Comparison of ENCODE assay signal across 8 cellular contexts in the genomic region with DNA sequence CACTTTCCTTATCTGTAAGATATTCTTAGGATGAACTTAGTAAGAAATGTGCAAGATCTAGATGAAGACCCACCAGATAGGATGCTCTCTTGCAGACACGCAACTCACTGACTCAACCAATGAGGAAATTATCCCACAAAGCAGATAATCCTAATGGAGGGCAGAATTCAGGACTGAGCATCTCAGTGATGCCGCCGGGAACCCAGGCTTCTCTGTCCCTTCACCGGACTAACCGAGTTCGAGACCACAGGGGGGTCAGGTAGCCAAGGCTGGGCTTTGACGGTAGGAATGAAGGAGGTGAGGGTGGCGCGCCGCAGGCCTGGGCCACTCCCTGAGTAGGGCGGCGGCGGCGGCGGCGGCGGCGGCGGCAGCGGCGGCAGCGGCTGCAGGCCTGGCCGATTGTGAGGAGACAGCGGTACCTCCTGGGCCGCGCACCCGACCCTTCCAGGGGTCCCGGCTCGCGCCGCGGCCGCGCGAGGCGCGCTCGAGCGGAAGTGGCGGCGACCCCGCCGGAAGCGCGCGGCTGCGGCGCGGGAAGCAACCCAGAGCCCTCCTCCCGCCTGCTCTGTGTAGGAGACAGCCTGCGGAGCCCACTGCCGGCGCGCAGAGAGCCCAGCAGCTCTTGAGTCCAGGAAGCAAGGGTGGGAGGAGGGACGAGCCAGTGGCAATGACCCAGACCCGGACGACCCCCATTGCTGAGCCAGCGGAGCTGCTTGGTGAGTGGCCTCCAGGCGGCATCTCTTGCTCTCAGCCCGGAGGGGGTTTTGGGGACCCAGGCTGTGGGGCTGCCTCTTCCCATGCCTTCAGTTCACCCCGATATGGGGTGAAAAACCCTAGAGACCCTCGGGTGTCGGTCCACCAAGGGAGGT. TPM values are rescaled to one million over a fixed set of nuclear protein-coding genes. Genes with fewer than 3 reads are reported as not detected.
DNase-seq lines count a peak whose midpoint lies in the region; ATAC-seq, FAIRE-seq and TF ChIP-seq lines count a peak whose summit lies in the region.

A gene with protein sequence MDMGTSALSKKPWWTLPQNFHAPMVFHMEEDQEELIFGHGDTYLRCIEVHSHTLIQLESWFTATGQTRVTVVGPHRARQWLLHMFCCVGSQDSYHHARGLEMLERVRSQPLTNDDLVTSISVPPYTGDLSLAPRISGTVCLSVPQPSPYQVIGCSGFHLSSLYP (minus strand): TSS at position 496 of the 869 bp plus-strand sequence. CDS start 20,679 bp downstream, outside the sequence.

- CTCF ChIA-PET in endothelial cell of umbilical vein (lab: Charles Lee) = interaction anchor here (1.0 to 1.1 kb wide), 4 partner anchors 20 to 64 kb away, joined by 3 to 4 read pairs (median 4); no protein-coding TSS in a partner anchor

- H4K20me1 ChIP-seq in endothelial cell of umbilical vein (replicated peaks; ENCODE audit: control insufficient read depth, extremely low read depth, insufficient read depth, low read length) = no peaks in the 10 kb centered on the region

- H3K27me3 ChIP-seq in endothelial cell of umbilical vein (ENCODE audit: control insufficient read depth in 2 of 2, insufficient read depth in 2 of 2, low read length in 2 of 2) (no peaks in the 10 kb centered on the region), mucosa of stomach (ENCODE audit: control insufficient read depth, insufficient read depth, low read length) (no peaks in the 10 kb centered on the region)

- peak within 1 kb of the TSS; percentile 12 for H3K27ac ChIP-seq in endothelial cell of umbilical vein (ENCODE audit: insufficient read depth, low read depth, low read length)

- H3K4me1 ChIP-seq in endothelial cell of umbilical vein (ENCODE audit: control insufficient read depth, extremely low read depth, insufficient read depth, low read length) (peaks cover 15% of the 10 kb centered on the region), mucosa of stomach (ENCODE audit: control insufficient read depth, insufficient read depth, low read length) (peaks cover 9% of the 10 kb centered on the region)

- H3K36me3 ChIP-seq in endothelial cell of umbilical vein (ENCODE audit: control insufficient read depth in 2 of 2, extremely low read depth in 1 of 2, insufficient read depth in 2 of 2, low read length in 2 of 2) (no peaks in the 10 kb centered on the region), mucosa of stomach (ENCODE audit: control insufficient read depth, insufficient read depth, low read length) (no peaks in the 10 kb centered on the region)

- no peaks in the 10 kb centered on the region for H3K79me2 ChIP-seq in endothelial cell of umbilical vein (ENCODE audit: control insufficient read depth, insufficient read depth, low read length)

- H3K9ac ChIP-seq in endothelial cell of umbilical vein (replicated peaks; ENCODE audit: extremely low read depth, insufficient read depth, low read length) (peak within 1 kb of the TSS; percentile 46), mucosa of stomach (ENCODE audit: low read length) (peak within 1 kb of the TSS; percentile 69)

- H3K4me3 ChIP-seq in endothelial cell of umbilical vein (replicated peaks in 1 of 3; ENCODE audit: insufficient read depth in 1 of 3, low read depth in 1 of 3, low read length in 3 of 3) = peak within 1 kb of the TSS; percentile 56 to 67 (median 60)
- peak within 1 kb of the TSS; percentile 61 for H3K4me3 ChIP-seq in mucosa of stomach (ENCODE audit: low read length)

- ATAC-seq in GM18868 (IDR thresholded peaks at IDR 0.05; ENCODE audit: unreplicated experiment) = peak; percentile 95
- ATAC-seq in HG03103 (IDR thresholded peaks at IDR 0.05; ENCODE audit: low read depth, unreplicated experiment) = peak; percentile 88

- no peak for TF ChIP-seq CTCF in endothelial cell of umbilical vein (IDR thresholded peaks at IDR 0.05; ENCODE audit: extremely low read depth in 1 of 2, insufficient read depth in 1 of 2, low read depth in 1 of 2, low read length in 2 of 2)

- BruUV-seq in endothelial cell of umbilical vein (replicated peaks; lab: Mats Ljungman, UMichigan) = no TSS peak

- DNase-seq in AML-193 (lab: John Stamatoyannopoulos, UW) (peak; percentile 44 to 45), NCI-H510A (lab: John Stamatoyannopoulos, UW) (peak; percentile 54), endothelial cell of umbilical vein (ENCODE audit: low read depth, low spot score) (peak; percentile 44)
- DNase-seq in activated CD8-positive, alpha-beta memory T cell treated with anti-CD3 and anti-CD28 coated beads for 1 hour (ENCODE audit: extremely low read depth in 1 of 2, low read depth in 1 of 2) = peak; percentile 5 to 36
- peak; percentile 74 for DNase-seq in stimulated activated CD8-positive, alpha-beta memory T cell treated with anti-CD3 and anti-CD28 coated beads, Interleukin-4, amount 100 ng/mL, for 48 hours

- intact Hi-C loops in endothelial cell of umbilical vein (cut with micrococcal nuclease) = loop anchor here (1.0 to 2.0 kb wide), 2 partner anchors 20 to 47 kb away; no protein-coding TSS in a partner anchor

- dilution Hi-C loops in endothelial cell of umbilical vein (cut with MboI; ENCODE audit: extremely low pct_ligation_motif_present, low sequenced_read_pairs) = no loop called here

- H3K9me1 ChIP-seq in endothelial cell of umbilical vein (replicated peaks; ENCODE audit: control insufficient read depth, extremely low read depth, insufficient read depth, low read length) = no peaks in the 10 kb centered on the region

- peak within 1 kb of the TSS; percentile 85 for H3K4me2 ChIP-seq in endothelial cell of umbilical vein (ENCODE audit: insufficient read depth, low read length)

- FAIRE-seq in endothelial cell of umbilical vein (lab: Jason Lieb, UNC) = peak; percentile 50

- peak within 1 kb of the TSS; percentile 98 for H2AFZ ChIP-seq in endothelial cell of umbilical vein (ENCODE audit: low read depth, low read length)

- H3K9me3 ChIP-seq in endothelial cell of umbilical vein (replicated peaks; ENCODE audit: control insufficient read depth, insufficient read depth, low read length) (no peaks in the 10 kb centered on the region), mucosa of stomach (ENCODE audit: control insufficient read depth, low read length) (no peaks in the 10 kb centered on the region)

- TF ChIP-seq POLR2A in endothelial cell of umbilical vein (IDR thresholded peaks at IDR 0.05; ENCODE audit: low read depth, low read length) = peak; percentile 28

- POLR2A ChIA-PET in endothelial cell of umbilical vein (lab: Charles Lee) = no interaction called here

TF ChIP-seq in endothelial cell of umbilical vein, 7 proteins besides CTCF, POLR2A, EP300 and RAD21:
- TF ChIP-seq GATA2 (IDR thresholded peaks at IDR 0.05; ENCODE audit: insufficient read depth, insufficient read length, low read depth, low read length) (no peak), MYC (IDR thresholded peaks at IDR 0.05; ENCODE audit: low read depth, low read length) (no peak), POLR2AphosphoS5 (IDR thresholded peaks at IDR 0.05; ENCODE audit: insufficient read depth, low read depth, low read length) (peak; percentile 64), EZH2 (IDR thresholded peaks at IDR 0.05; ENCODE audit: borderline replicate concordance, low read depth, low read length, severe bottlenecking) (no peak), JUN (IDR thresholded peaks at IDR 0.05; ENCODE audit: borderline replicate concordance, insufficient read depth, insufficient read length, low read depth) (no peak), FOS (IDR thresholded peaks at IDR 0.05; ENCODE audit: borderline replicate concordance, insufficient read depth, low read length) (no peak)
- TF ChIP-seq, protein P1, sequence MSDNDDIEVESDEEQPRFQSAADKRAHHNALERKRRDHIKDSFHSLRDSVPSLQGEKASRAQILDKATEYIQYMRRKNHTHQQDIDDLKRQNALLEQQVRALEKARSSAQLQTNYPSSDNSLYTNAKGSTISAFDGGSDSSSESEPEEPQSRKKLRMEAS (IDR thresholded peaks at IDR 0.05; ENCODE audit: insufficient read depth, insufficient read length) = no peak

RNA-seq across cellular contexts. Expression of the gene that starts here (rescaled TPM):
- 3.3 and 3.7 TPM in 2 replicates for total RNA-seq in endothelial cell of umbilical vein
- 4.2 and 4.4 TPM in 2 replicates for polyA plus RNA-seq in endothelial cell of umbilical vein
- 3.4 and 4.2 TPM in 2 replicates for polyA plus RNA-seq in endothelial cell of umbilical vein (2011; cell fraction: cytosol; rRNA removed)
- 6.5 and 8.9 TPM in 2 replicates for polyA plus RNA-seq in endothelial cell of umbilical vein (2011; cell fraction: nucleus; rRNA removed)
- 2.0 and 3.1 TPM in 2 replicates for polyA plus RNA-seq in endothelial cell of umbilical vein (2012)
- 2.0 and 4.3 TPM in 2 replicates for polyA minus RNA-seq in endothelial cell of umbilical vein
- 4.0 TPM for polyA minus RNA-seq in endothelial cell of umbilical vein (2011; cell fraction: cytosol; rRNA and poly(A)+ RNA removed)
- 6.8 and 9.1 TPM in 2 replicates for polyA minus RNA-seq in endothelial cell of umbilical vein (2011; cell fraction: nucleus; rRNA and poly(A)+ RNA removed)

Comparison
In these comparisons a context has a peak if more than half of its experiments do, and no peak if none do; other contexts are left out.
1. Peak in every context shown above with its lines: DNase-seq, ATAC-seq, H3K4me3 ChIP-seq and H3K27ac ChIP-seq.
2. DNase-seq: peak in every context shown above with its lines; median percentile 74 in stimulated activated CD8-positive, alpha-beta memory T cell treated with anti-CD3 and anti-CD28 coated beads, Interleukin-4, amount 100 ng/mL, for 48 hours; 54 in NCI-H510A; 44 in AML-193; 44 in endothelial cell of umbilical vein; 20 in activated CD8-positive, alpha-beta memory T cell treated with anti-CD3 and anti-CD28 coated beads for 1 hour.